In genomic region chr22:24189249-24190158, GRCh38 we compare ENCODE assay signal across 1 cellular context.
TF ChIP-seq lines count a peak whose summit lies in the region.

No MANE protein-coding gene starts in this region.

TF ChIP-seq in H1, 55 proteins besides CTCF, POLR2A, EP300 and RAD21 (continued from another document):
- TF ChIP-seq ATF3 (IDR thresholded peaks at IDR 0.05; ENCODE audit: insufficient read depth, low read depth, low read length) (no peak), KDM5A (IDR thresholded peaks at IDR 0.05; ENCODE audit: low read length) (no peak), CBX8 (IDR thresholded peaks at IDR 0.05; ENCODE audit: borderline replicate concordance, low read depth, low read length) (no peak), CREB1 (IDR thresholded peaks at IDR 0.05) (no peak), E2F6 (IDR thresholded peaks at IDR 0.05) (no peak), SP4 (IDR thresholded peaks at IDR 0.05; ENCODE audit: low read length) (no peak), TBP (IDR thresholded peaks at IDR 0.05; ENCODE audit: low read depth, low read length) (no peak)
TF ChIP-seq in H1: peak in this region for 3.
